Comparison of ENCODE assay signal across 21 cellular contexts in genomic region chr11:128165572-128165971, GRCh38.
A peak's percentile ranks its signal among the peaks of the same experiment; 100 is the strongest.
DNase-seq lines count a peak whose midpoint lies in the region; ATAC-seq and TF ChIP-seq lines count a peak whose summit lies in the region.
"Had no signal": no experiment of that assay in that cellular context is flagged by ENCODE, and none has a peak within 500 bp of the region (broad histone marks: within the 10 kb centered on the region; RNA-seq: fewer than 3 reads in every experiment).

No MANE protein-coding gene starts in this region.

- peaks cover 6% of the 10 kb centered on the region for H3K4me1 Mint-ChIP-seq in activated T-cell treated with anti-CD3 and anti-CD28 coated beads, Interleukin-2, amount 50 U/mL, for 72 hours (ENCODE audit: low read depth)
- H3K4me1 Mint-ChIP-seq in activated T-cell treated with anti-CD3 and anti-CD28 coated beads, Interleukin-2, amount 50 U/mL, for 4 hours (ENCODE audit: low read depth), result peaks cover 9% of the 10 kb centered on the region
- H3K4me1 Mint-ChIP-seq in GM23338 (no peaks in the 10 kb centered on the region), nephron (peaks cover 5% of the 10 kb centered on the region)

- BruUV-seq in mammary epithelial cell (replicated peaks; lab: Mats Ljungman, UMichigan), result no TSS peak

- no peak overlapping the region for H3K27ac ChIP-seq in GM23338 (ENCODE audit: low read depth)
- H3K27ac ChIP-seq in gastrocnemius medialis, result no peak overlapping the region
- no peak overlapping the region for H3K27ac ChIP-seq in mammary epithelial cell (ENCODE audit: insufficient read depth, low read depth, low read length)
- H3K27ac ChIP-seq: A549, C4-2B, GM23248, Peyer's patch had no signal

- peak overlapping the region; percentile 67; the same call in 1 of the 2 replicates for H2AFZ ChIP-seq in GM23338
- H2AFZ ChIP-seq in mammary epithelial cell (ENCODE audit: low read depth, low read length), result no peak overlapping the region
- H2AFZ ChIP-seq: GM23248 had no signal

- CTCF ChIA-PET in mammary epithelial cell (lab: Charles Lee; ENCODE audit: low non-redundant PET), result no interaction called here

- H3K4me2 ChIP-seq in GM23338, result no peak overlapping the region
- H3K4me2 ChIP-seq in mammary epithelial cell (ENCODE audit: insufficient read depth, low read depth, low read length), result no peak overlapping the region
- H3K4me2 ChIP-seq: A549 had no signal

- no peak for ATAC-seq in activated T-cell treated with anti-CD3 and anti-CD28 coated beads, Interleukin-2, amount 50 U/mL, for 72 hours (replicated peaks in 1 of 2)
- ATAC-seq in activated T-cell treated with anti-CD3 and anti-CD28 coated beads, Interleukin-2, amount 50 U/mL, for 4 hours, result no peak
- no peak for ATAC-seq in GM23338
- no peak for ATAC-seq in HG02759 (IDR thresholded peaks at IDR 0.05; ENCODE audit: unreplicated experiment)
- ATAC-seq in gastrocnemius medialis, result no peak
- ATAC-seq: A549, HCT116, Right ventricle myocardium inferior had no signal

- H3K4me1 ChIP-seq in GM23338 (ENCODE audit: insufficient read depth) (no peaks in the 10 kb centered on the region; the same call in 1 of the 2 replicates), gastrocnemius medialis (no peaks in the 10 kb centered on the region), mammary epithelial cell (ENCODE audit: insufficient read depth, low read length) (no peaks in the 10 kb centered on the region)
- H3K4me1 ChIP-seq: A549, Peyer's patch had no signal

- no peaks in the 10 kb centered on the region for H3K9me3 Mint-ChIP-seq in activated T-cell treated with anti-CD3 and anti-CD28 coated beads, Interleukin-2, amount 50 U/mL, for 72 hours
- no peaks in the 10 kb centered on the region for H3K9me3 Mint-ChIP-seq in activated T-cell treated with anti-CD3 and anti-CD28 coated beads, Interleukin-2, amount 50 U/mL, for 4 hours
- no peaks in the 10 kb centered on the region for H3K9me3 Mint-ChIP-seq in GM23338
- H3K9me3 Mint-ChIP-seq in nephron, result no peaks in the 10 kb centered on the region

- H3K79me2 ChIP-seq in GM23338 (replicated peaks; ENCODE audit: insufficient read depth) (no peaks in the 10 kb centered on the region), mammary epithelial cell (ENCODE audit: insufficient read depth, low read length) (no peaks in the 10 kb centered on the region)

- peak overlapping the region; percentile 1 for H3K27ac Mint-ChIP-seq in activated T-cell treated with anti-CD3 and anti-CD28 coated beads, Interleukin-2, amount 50 U/mL, for 72 hours
- H3K27ac Mint-ChIP-seq in GM23338 (no peak overlapping the region; the same call in 1 of the 2 replicates), nephron (peak overlapping the region in 2 of 3 experiments; percentile 1 to 12)

- no peaks in the 10 kb centered on the region for H3K27me3 Mint-ChIP-seq in activated T-cell treated with anti-CD3 and anti-CD28 coated beads, Interleukin-2, amount 50 U/mL, for 72 hours (ENCODE audit: low read depth)
- H3K27me3 Mint-ChIP-seq in activated T-cell treated with anti-CD3 and anti-CD28 coated beads, Interleukin-2, amount 50 U/mL, for 4 hours (ENCODE audit: low read depth), result no peaks in the 10 kb centered on the region
- H3K27me3 Mint-ChIP-seq in GM23338 (ENCODE audit: insufficient read depth, low read depth, poor library complexity) (no peaks in the 10 kb centered on the region), nephron (ENCODE audit: low read depth) (peaks cover 7% of the 10 kb centered on the region)

- H3K4me3 Mint-ChIP-seq in activated T-cell treated with anti-CD3 and anti-CD28 coated beads, Interleukin-2, amount 50 U/mL, for 72 hours, result no peak overlapping the region
- no peak overlapping the region for H3K4me3 Mint-ChIP-seq in activated T-cell treated with anti-CD3 and anti-CD28 coated beads, Interleukin-2, amount 50 U/mL, for 4 hours
- H3K4me3 Mint-ChIP-seq in GM23338, result no peak overlapping the region
- no peak overlapping the region for H3K4me3 Mint-ChIP-seq in nephron

- no peak for DNase-seq in activated T-cell treated with anti-CD3 and anti-CD28 coated beads, Interleukin-2, amount 50 U/mL, for 72 hours
- no peak for DNase-seq in activated T-cell treated with anti-CD3 and anti-CD28 coated beads, Interleukin-2, amount 50 U/mL, for 4 hours
- no peak for DNase-seq in GM23338 (ENCODE audit: low spot score)
- DNase-seq in SKM-1 (lab: John Stamatoyannopoulos, UW; ENCODE audit: unreplicated experiment), result peak; percentile 27
- no peak for DNase-seq in gastrocnemius medialis
- DNase-seq in mammary epithelial cell, result no peak
- DNase-seq: DMS79 treated with DMSO at 0.1 percent for 48 hours, GM23248, KG1, NCI-H1092, NCI-H1436 treated with DMSO at 0.1 percent for 48 hours, NCI-H2029, NCI-H345, NCI-H526, Peyer's patch had no signal

- no peak for TF ChIP-seq POLR2A in gastrocnemius medialis (IDR thresholded peaks at IDR 0.05)

- H3F3A ChIP-seq in GM23338 (replicated peaks; ENCODE audit: low read depth), result no peaks in the 10 kb centered on the region

- in situ Hi-C loops in gastrocnemius medialis (cut with MboI; ENCODE audit: low sequenced_read_pairs in 4 of 4) (loop anchor here in 3 of 4 donors (5.0 to 25.0 kb wide), 3 partner anchors 467 to 797 kb away; no protein-coding TSS in a partner anchor), mammary epithelial cell (cut with MboI; ENCODE audit: low sequenced_read_pairs in 2 of 2) (loop anchor here (10.0 to 25.0 kb wide), 4 partner anchors 131 to 669 kb away; no protein-coding TSS in a partner anchor)

- no peaks in the 10 kb centered on the region for H3K36me3 Mint-ChIP-seq in activated T-cell treated with anti-CD3 and anti-CD28 coated beads, Interleukin-2, amount 50 U/mL, for 72 hours (ENCODE audit: insufficient read depth in 2 of 2)
- H3K36me3 Mint-ChIP-seq in activated T-cell treated with anti-CD3 and anti-CD28 coated beads, Interleukin-2, amount 50 U/mL, for 4 hours (ENCODE audit: insufficient read depth), result no peaks in the 10 kb centered on the region
- H3K36me3 Mint-ChIP-seq in GM23338 (ENCODE audit: low read depth) (no peaks in the 10 kb centered on the region), nephron (ENCODE audit: low read depth) (no peaks in the 10 kb centered on the region)

- H3K4me3 ChIP-seq in GM23338 (no peak overlapping the region), gastrocnemius medialis (no peak overlapping the region), mammary epithelial cell (replicated peaks in 1 of 3; ENCODE audit: insufficient read depth in 1 of 3, low read depth in 2 of 3, low read length in 3 of 3) (no peak overlapping the region)
- H3K4me3 ChIP-seq: A549, GM23248, Peyer's patch had no signal

- 97% methylated on average over 4 of the region's 4 CpGs for WGBS in mammary epithelial cell (ENCODE audit: low coverage, missing lambda C conversion rate)

- dilution Hi-C loops in mammary epithelial cell (cut with HindIII; ENCODE audit: low sequenced_read_pairs), result loop anchor here (25.0 kb wide), 1 partner anchor 672 kb away; no protein-coding TSS in a partner anchor

- H3K36me3 ChIP-seq in GM23338 (ENCODE audit: insufficient read depth) (no peaks in the 10 kb centered on the region), gastrocnemius medialis (no peaks in the 10 kb centered on the region), mammary epithelial cell (ENCODE audit: insufficient read depth, low read length) (no peaks in the 10 kb centered on the region)
- H3K36me3 ChIP-seq: Peyer's patch had no signal

- TF ChIP-seq CTCF in GM23338 (conservative IDR thresholded peaks at IDR 0.05; ENCODE audit: low read depth in 2 of 2) (no peak), nephron (IDR thresholded peaks at IDR 0.05; ENCODE audit: unreplicated experiment in 3 of 3) (no peak), gastrocnemius medialis (IDR thresholded peaks at IDR 0.05 in 4 of 5, conservative IDR thresholded peaks at IDR 0.05 in 1 of 5) (no peak), mammary epithelial cell (conservative IDR thresholded peaks at IDR 0.05 in 1 of 2, IDR thresholded peaks at IDR 0.05 in 1 of 2; ENCODE audit: extremely low read depth in 1 of 2, insufficient read depth in 1 of 2, low read depth in 1 of 2, low read length in 2 of 2) (no peak)

- H3K9me3 ChIP-seq in gastrocnemius medialis (no peaks in the 10 kb centered on the region), mammary epithelial cell (replicated peaks; ENCODE audit: insufficient read depth, low read length) (no peaks in the 10 kb centered on the region)
- H3K9me3 ChIP-seq: A549, Peyer's patch had no signal

- H3K27me3 ChIP-seq in GM23338 (ENCODE audit: insufficient read depth) (no peaks in the 10 kb centered on the region), gastrocnemius medialis (no peaks in the 10 kb centered on the region), mammary epithelial cell (ENCODE audit: insufficient read depth, low read length) (no peaks in the 10 kb centered on the region)
- H3K27me3 ChIP-seq: Peyer's patch had no signal

- H4K20me1 ChIP-seq in GM23338 (replicated peaks; ENCODE audit: insufficient read depth) (no peaks in the 10 kb centered on the region), mammary epithelial cell (ENCODE audit: insufficient read depth, low read length) (no peaks in the 10 kb centered on the region)

- no peak overlapping the region for H3K9ac ChIP-seq in mammary epithelial cell (ENCODE audit: insufficient read depth, low read length)
- H3K9ac ChIP-seq: GM23248 had no signal

- no peaks in the 10 kb centered on the region for H3K9me2 ChIP-seq in GM23338 (ENCODE audit: insufficient read depth)

- intact Hi-C loops in gastrocnemius medialis (cut with DNase I; ENCODE audit: low total_unique reads), result no loop called here
- intact Hi-C loops in mammary epithelial cell (cut with micrococcal nuclease), result no loop called here

TF ChIP-seq in GM23338, 12 proteins besides CTCF, POLR2A, EP300 and RAD21 (continues in another document):
- no peak for TF ChIP-seq POLR2AphosphoS5 (IDR thresholded peaks at IDR 0.05; ENCODE audit: low read depth)
